In genomic region chr21:31898898-31899630, GRCh38 we compare ENCODE assay signal across 27 cellular contexts. TPM values are rescaled to one million over a fixed set of nuclear protein-coding genes. Genes with fewer than 3 reads are reported as not detected.
A peak's percentile ranks its signal among the peaks of the same experiment; 100 is the strongest.
DNase-seq lines count a peak whose midpoint lies in the region; FAIRE-seq and TF ChIP-seq lines count a peak whose summit lies in the region.
"Had no signal": no experiment of that assay in that cellular context is flagged by ENCODE, and none has a peak within 500 bp of the region (broad histone marks: within the 10 kb centered on the region; RNA-seq: fewer than 3 reads in every experiment).

No MANE protein-coding gene starts in this region.

- no peak overlapping the region for H3K27ac Mint-ChIP-seq in activated T-cell treated with anti-CD3 and anti-CD28 coated beads, Interleukin-2, amount 50 U/mL, for 24 hours
- H3K27ac Mint-ChIP-seq: natural killer cell treated with Interleukin-12 subunit alpha and Interleukin-12 subunit beta and Interleukin-15 and Interleukin-18, amount 100 ng/mL, for 72 hours had no signal

- peaks cover 13 to 39% of the 10 kb centered on the region in 2 donors for H3K4me1 ChIP-seq in mucosa of rectum (ENCODE audit: control insufficient read depth in 2 of 2, insufficient read depth in 2 of 2, low read length in 2 of 2)
- no peaks in the 10 kb centered on the region for H3K4me1 ChIP-seq in uterus
- peaks cover 0 to 7% (median 0%) of the 10 kb centered on the region in 3 donors for H3K4me1 ChIP-seq in esophagus squamous epithelium

- peaks cover 11% of the 10 kb centered on the region for H3K4me1 Mint-ChIP-seq in activated T-cell treated with anti-CD3 and anti-CD28 coated beads, Interleukin-2, amount 50 U/mL, for 24 hours (ENCODE audit: low read depth)

- no peak for TF ChIP-seq CTCF in uterus (IDR thresholded peaks at IDR 0.05)
- TF ChIP-seq CTCF in esophagus squamous epithelium (IDR thresholded peaks at IDR 0.05): no peak

- no peaks in the 10 kb centered on the region for H3K36me3 Mint-ChIP-seq in activated T-cell treated with anti-CD3 and anti-CD28 coated beads, Interleukin-2, amount 50 U/mL, for 24 hours (ENCODE audit: low read depth)
- H3K36me3 Mint-ChIP-seq: natural killer cell treated with Interleukin-12 subunit alpha and Interleukin-12 subunit beta and Interleukin-15 and Interleukin-18, amount 100 ng/mL, for 72 hours had no signal

- FAIRE-seq in colon (lab: Jason Lieb, UNC): peak; percentile 18
- FAIRE-seq: H54, islet of Langerhans, K562 had no signal

- H3K9me3 ChIP-seq in mucosa of rectum (ENCODE audit: control insufficient read depth in 2 of 2, low read length in 2 of 2) (no peaks in the 10 kb centered on the region), uterus (no peaks in the 10 kb centered on the region), esophagus squamous epithelium (no peaks in the 10 kb centered on the region)

- intact Hi-C loops in uterus (cut with DNase I; ENCODE audit: low total_unique reads) (no loop called here), esophagus squamous epithelium (cut with DNase I) (no loop called here)

- H3K36me3 ChIP-seq in mucosa of rectum (ENCODE audit: control insufficient read depth in 2 of 2, insufficient read depth in 2 of 2, low read length in 2 of 2): no peaks in the 10 kb centered on the region
- no peaks in the 10 kb centered on the region for H3K36me3 ChIP-seq in uterus
- no peaks in the 10 kb centered on the region for H3K36me3 ChIP-seq in esophagus squamous epithelium

- no peak for TF ChIP-seq POLR2A in uterus (IDR thresholded peaks at IDR 0.05)
- no peak for TF ChIP-seq POLR2A in esophagus squamous epithelium (IDR thresholded peaks at IDR 0.05)

- H3K27me3 Mint-ChIP-seq in activated T-cell treated with anti-CD3 and anti-CD28 coated beads, Interleukin-2, amount 50 U/mL, for 24 hours: peaks cover 3% of the 10 kb centered on the region

- no peak overlapping the region for H3K4me3 ChIP-seq in mucosa of rectum (ENCODE audit: low read length in 2 of 2)
- no peak overlapping the region for H3K4me3 ChIP-seq in uterus
- H3K4me3 ChIP-seq in esophagus squamous epithelium: no peak overlapping the region
- H3K4me3 ChIP-seq: K562 had no signal

- H3K9me3 Mint-ChIP-seq in activated T-cell treated with anti-CD3 and anti-CD28 coated beads, Interleukin-2, amount 50 U/mL, for 24 hours: no peaks in the 10 kb centered on the region
- H3K9me3 Mint-ChIP-seq: natural killer cell treated with Interleukin-12 subunit alpha and Interleukin-12 subunit beta and Interleukin-15 and Interleukin-18, amount 100 ng/mL, for 72 hours had no signal

- peak overlapping the region; percentile 83 to 86 for H3K27ac ChIP-seq in mucosa of rectum (ENCODE audit: low read depth in 2 of 2, low read length in 2 of 2)
- H3K27ac ChIP-seq in uterus: peak overlapping the region; percentile 72 to 83
- no peak overlapping the region for H3K27ac ChIP-seq in esophagus squamous epithelium
- H3K27ac ChIP-seq: C4-2B had no signal

- H3K27me3 ChIP-seq in mucosa of rectum (ENCODE audit: control insufficient read depth in 2 of 2, insufficient read depth in 2 of 2, low read length in 2 of 2) (no peaks in the 10 kb centered on the region), uterus (no peaks in the 10 kb centered on the region), esophagus squamous epithelium (peaks cover 0 to 5% (median 0%) of the 10 kb centered on the region in 4 donors)

- H3K4me3 Mint-ChIP-seq in activated T-cell treated with anti-CD3 and anti-CD28 coated beads, Interleukin-2, amount 50 U/mL, for 24 hours: no peak overlapping the region
- H3K4me3 Mint-ChIP-seq: natural killer cell treated with Interleukin-12 subunit alpha and Interleukin-12 subunit beta and Interleukin-15 and Interleukin-18, amount 100 ng/mL, for 72 hours had no signal

- peak overlapping the region in 1 of 2 donors; percentile 8 for H3K9ac ChIP-seq in mucosa of rectum (ENCODE audit: low read depth in 1 of 2, low read length in 2 of 2)

- 15 to 20% methylated on average over 9 of the region's 9 CpGs for WGBS in esophagus squamous epithelium, 2 donors

- peak; percentile 23 for DNase-seq in NCI-H82 (lab: John Stamatoyannopoulos, UW)
- no peak for DNase-seq in NCI-H82 treated with DMSO at 0.1 percent for 48 hours (lab: John Stamatoyannopoulos, UW; ENCODE audit: unreplicated experiment)
- no peak for DNase-seq in uterus
- DNase-seq in activated T-cell treated with anti-CD3 and anti-CD28 coated beads, Interleukin-2, amount 50 U/mL, for 24 hours: no peak
- DNase-seq in esophagus squamous epithelium (lab: John Stamatoyannopoulos, UW): no peak
- DNase-seq in germinal center (ENCODE audit: low spot score): no peak
- DNase-seq: 8988T; activated CD4-positive, alpha-beta T cell treated with anti-CD3 and anti-CD28 coated beads for 48 hours; dermis blood vessel endothelial cell; DMS153; foreskin fibroblast; GF-D8; hypothalamus; NCI-H1694; NCI-H2171 treated with DMSO at 0.1 percent for 48 hours; NCI-H69; stimulated activated CD4-positive, alpha-beta T cell treated with anti-CD3 and anti-CD28 coated beads, Interleukin-2, amount 100 ng/mL, for 48 hours; stimulated activated naive CD8-positive, alpha-beta T cell treated with anti-CD3 and anti-CD28 coated beads, Interleukin-15, Interleukin-2, amounts not matched to agents 100 U/mL and 50 U/mL, for 24 hours; T-helper 1 cell; trophoblast cell had no signal

RNA-seq across cellular contexts. Expression of gene HUNK, which starts 26.2 kb away (rescaled TPM):
- total RNA-seq in uterus (1 to 10 TPM; 1.5 to 8.8 (median 4.6) TPM), esophagus squamous epithelium (1 to 10 TPM in 1 of 4 donors, under 1 TPM in 3; under 0.01 to 2.8 (median 0.42) TPM)
- total RNA-seq: K562 had no signal

Comparison
In these comparisons a context has a peak if more than half of its experiments do, and no peak if none do; other contexts are left out.
1. H3K27ac ChIP-seq: peak in mucosa of rectum (2 of 2) and uterus (2 of 2); none in esophagus squamous epithelium (0 of 4).